9 cellular contexts compared by ENCODE assay signal in genomic region chr19:58097349-58097748, GRCh38. TPM values are rescaled to one million over a fixed set of nuclear protein-coding genes. Genes with fewer than 3 reads are reported as not detected.
DNase-seq lines count a peak whose midpoint lies in the region; ATAC-seq and TF ChIP-seq lines count a peak whose summit lies in the region.
"Had no signal": no experiment of that assay in that cellular context is flagged by ENCODE, and none has a peak within 500 bp of the region (broad histone marks: within the 10 kb centered on the region; RNA-seq: fewer than 3 reads in every experiment).

No MANE protein-coding gene starts in this region.

- H3K4me1 Mint-ChIP-seq in dendritic cell treated with granulocyte-macrophage colony-stimulating factor and Interleukin-4, amounts not matched to agents 40 ng/mL and 50 ng/mL, for 4 days (ENCODE audit: low read depth) = peaks cover 16% of the 10 kb centered on the region
- peaks cover 28 to 41% (median 36%) of the 10 kb centered on the region in 3 donors for H3K4me1 Mint-ChIP-seq in naive B cell

- 17 to 46% methylated on average over 4 to 8 of the region's 8 CpGs for WGBS in heart right ventricle, 2 donors
- 31% methylated on average over 8 of the region's 8 CpGs for WGBS in urinary bladder

- intact Hi-C loops in heart right ventricle (cut with DNase I) (loop anchor here in 6 of 10 donors (5.0 kb wide), 4 partner anchors 35 to 95 kb away; partner anchors contain the start of genes ZNF135 (in 5 of the 6), ZNF329 (in 1 of the 6) and ZNF606 (in 1 of the 6)), left cardiac atrium (cut with DNase I) (loop anchor here in 1 of 2 donors (5.0 to 10.0 kb wide), 2 partner anchors 40 to 63 kb away; partner anchors contain the start of genes ZNF135 and ZSCAN1)
- intact Hi-C loops in dendritic cell treated with granulocyte-macrophage colony-stimulating factor and Interleukin-4, amounts not matched to agents 40 ng/mL and 50 ng/mL, for 4 days (cut with micrococcal nuclease) = loop anchor here (5.0 kb wide), 1 partner anchor 95 kb away; the partner anchor contains the start of gene ZNF606

- H3K27ac ChIP-seq in heart right ventricle (peak overlapping the region in 7 of 10 donors; percentile 72 to 99 (median 93)), urinary bladder (ENCODE audit: low read depth) (peak overlapping the region; percentile 67)

- no peaks in the 10 kb centered on the region for H3K27me3 Mint-ChIP-seq in dendritic cell treated with granulocyte-macrophage colony-stimulating factor and Interleukin-4, amounts not matched to agents 40 ng/mL and 50 ng/mL, for 4 days
- no peaks in the 10 kb centered on the region for H3K27me3 Mint-ChIP-seq in naive B cell

- peaks cover 0 to 82% (median 0%) of the 10 kb centered on the region in 11 donors for H3K9me3 ChIP-seq in heart right ventricle

- H3K4me3 ChIP-seq in heart right ventricle (peak overlapping the region; percentile 68 to 100 (median 88)), urinary bladder (ENCODE audit: low read depth, low read length) (peak overlapping the region; percentile 84)

- ATAC-seq in heart right ventricle = no peak
- ATAC-seq in left cardiac atrium = no peak
- no peak for ATAC-seq in naive B cell (ENCODE audit: low read depth in 2 of 2)
- ATAC-seq in HG03045 (IDR thresholded peaks at IDR 0.05; ENCODE audit: unreplicated experiment) = no peak
- no peak for ATAC-seq in HG03520 (IDR thresholded peaks at IDR 0.05; ENCODE audit: unreplicated experiment)

- DNase-seq in heart right ventricle = peak in 1 of 2 donors; percentile 11
- DNase-seq in left cardiac atrium = no peak
- DNase-seq in naive B cell = no peak
- no peak for DNase-seq in GM19240 (ENCODE audit: insufficient read length, low spot score)
- DNase-seq: MV-4-11 had no signal

- H3K36me3 ChIP-seq in heart right ventricle (peaks cover 0 to 14% (median 0%) of the 10 kb centered on the region in 9 donors), urinary bladder (ENCODE audit: insufficient read depth) (no peaks in the 10 kb centered on the region)

- TF ChIP-seq CTCF in heart right ventricle (IDR thresholded peaks at IDR 0.05) = no peak

- H3K36me3 Mint-ChIP-seq in dendritic cell treated with granulocyte-macrophage colony-stimulating factor and Interleukin-4, amounts not matched to agents 40 ng/mL and 50 ng/mL, for 4 days (ENCODE audit: low read depth) = peaks cover 38% of the 10 kb centered on the region
- peaks cover 6 to 24% of the 10 kb centered on the region in 2 donors for H3K36me3 Mint-ChIP-seq in naive B cell

- H3K9me3 Mint-ChIP-seq in dendritic cell treated with granulocyte-macrophage colony-stimulating factor and Interleukin-4, amounts not matched to agents 40 ng/mL and 50 ng/mL, for 4 days = peaks cover 80% of the 10 kb centered on the region
- H3K9me3 Mint-ChIP-seq in naive B cell = peaks cover 0 to 16% (median 10%) of the 10 kb centered on the region in 7 donors

- peak overlapping the region; percentile 98 for H3K27ac Mint-ChIP-seq in dendritic cell treated with granulocyte-macrophage colony-stimulating factor and Interleukin-4, amounts not matched to agents 40 ng/mL and 50 ng/mL, for 4 days
- peak overlapping the region; percentile 100 for H3K27ac Mint-ChIP-seq in naive B cell

- H3K4me1 ChIP-seq in heart right ventricle (peaks cover 0 to 22% (median 11%) of the 10 kb centered on the region in 9 donors), urinary bladder (ENCODE audit: insufficient read depth) (peaks cover 2% of the 10 kb centered on the region)

- H3K27me3 ChIP-seq in heart right ventricle = no peaks in the 10 kb centered on the region

- H3K4me3 Mint-ChIP-seq in dendritic cell treated with granulocyte-macrophage colony-stimulating factor and Interleukin-4, amounts not matched to agents 40 ng/mL and 50 ng/mL, for 4 days = peak overlapping the region; percentile 65
- peak overlapping the region; percentile 84 to 96 (median 90) for H3K4me3 Mint-ChIP-seq in naive B cell

RNA-seq across cellular contexts. Expression of gene ZSCAN18, which starts 0.7 kb away (rescaled TPM):
- total RNA-seq in heart right ventricle = 100 to 1,000 TPM in 1 of 10 donors, 10 to 100 TPM in 9; 59.3 to 101 (median 73.2) TPM
- polyA plus RNA-seq in heart right ventricle = 10 to 100 TPM; 56.4 to 67.9 TPM
- total RNA-seq in left cardiac atrium = 10 to 100 TPM; 54.0 to 60.9 TPM
- polyA plus RNA-seq in naive B cell (ENCODE audit: low read depth in 6 of 6) = 10 to 100 TPM; 22.2 to 39.2 (median 36.7) TPM
- total RNA-seq in urinary bladder = 73.1 TPM
- 98.2 TPM for polyA plus RNA-seq in urinary bladder

RNA-seq across cellular contexts. Expression of gene ZNF135, which starts 38.3 kb away (rescaled TPM):
- total RNA-seq in heart right ventricle (1 to 10 TPM; 2.9 to 5.0 (median 3.9) TPM), left cardiac atrium (1 to 10 TPM; 2.5 to 3.4 TPM), urinary bladder (12.6 TPM)
- polyA plus RNA-seq in heart right ventricle (10 to 100 TPM in 1 of 2 donors, 1 to 10 TPM in 1; 2.5 to 10.1 TPM), naive B cell (ENCODE audit: low read depth in 6 of 6) (10 to 100 TPM in 1 of 6 donors, 1 to 10 TPM in 4, not detected in 1; 4.2 to 11.1 (median 5.6) TPM), urinary bladder (9.0 TPM)

RNA-seq across cellular contexts. Expression of gene ZNF329, which starts 53.2 kb away (rescaled TPM):
- total RNA-seq in heart right ventricle (1 to 10 TPM; 6.5 to 9.7 (median 7.9) TPM), left cardiac atrium (1 to 10 TPM; 7.0 to 8.8 TPM), urinary bladder (19.6 TPM)
- polyA plus RNA-seq in heart right ventricle (1 to 10 TPM; 2.3 to 5.4 TPM), naive B cell (ENCODE audit: low read depth in 6 of 6) (10 to 100 TPM in 1 of 6 donors, 1 to 10 TPM in 5; 2.5 to 11.2 (median 5.6) TPM), urinary bladder (9.4 TPM)
